Comparison of ENCODE assay signal across 32 cellular contexts in the genomic region with DNA sequence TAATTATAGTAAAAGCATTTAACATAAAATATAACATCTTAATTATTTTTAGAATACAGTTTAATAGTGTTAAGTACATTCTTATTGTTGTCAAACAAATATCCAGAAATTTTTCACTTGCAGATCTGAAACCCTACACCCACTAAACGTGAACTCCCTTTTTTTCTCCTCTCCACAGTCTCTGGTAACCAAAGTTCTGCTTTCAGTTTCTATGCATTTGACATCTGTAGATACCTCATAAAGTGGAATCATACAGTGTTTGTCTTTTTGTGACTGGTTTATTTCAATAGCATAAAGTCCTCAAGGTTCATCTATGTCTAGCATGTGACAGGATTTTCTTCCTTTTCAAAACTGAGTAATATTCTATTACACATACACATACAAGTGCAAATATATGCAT.
"Had no signal": no experiment of that assay in that cellular context is flagged by ENCODE, and none has a peak within 500 bp of the region (broad histone marks: within the 10 kb centered on the region; RNA-seq: fewer than 3 reads in every experiment).

No MANE protein-coding gene starts in this region.

- H3K9ac ChIP-seq: neural progenitor cell, parathyroid adenoma had no signal

- H3K4me2 ChIP-seq: neural progenitor cell had no signal

- ATAC-seq: body of pancreas, left lung, lower lobe of right lung, natural killer cell, psoas muscle, upper lobe of right lung had no signal

- H2AFZ ChIP-seq: neural progenitor cell, parathyroid adenoma had no signal

- H3K27me3 Mint-ChIP-seq: activated naive CD8-positive, alpha-beta T cell treated with anti-CD3 and anti-CD28 coated beads for 36 hours had no signal

- H3K79me2 ChIP-seq: parathyroid adenoma had no signal

- H3K4me1 Mint-ChIP-seq: activated naive CD8-positive, alpha-beta T cell treated with anti-CD3 and anti-CD28 coated beads for 36 hours; natural killer cell; neural progenitor cell had no signal

- DNase-seq: activated CD4-positive, alpha-beta T cell treated with anti-CD3 and anti-CD28 coated beads for 4 hours; activated CD4-positive, alpha-beta T cell treated with anti-CD3 and anti-CD28 coated beads, Interleukin-2, amount 50 U/mL, for 4 hours; activated CD4-positive, CD25-positive, alpha-beta regulatory T cell; activated CD8-positive, alpha-beta memory T cell treated with anti-CD3 and anti-CD28 coated beads, Interleukin-2, amount 50 U/mL, for 4 hours; activated effector memory CD4-positive, alpha-beta T cell treated with anti-CD3 and anti-CD28 coated beads, Interleukin-2, amount 50 U/mL, for 16 hours; activated naive CD4-positive, alpha-beta T cell treated with anti-CD3 and anti-CD28 coated beads for 36 hours; activated naive CD8-positive, alpha-beta T cell treated with anti-CD3 and anti-CD28 coated beads for 36 hours; activated T-cell treated with anti-CD3 and anti-CD28 coated beads, Interleukin-2, amount 50 U/mL, for 1 hour; adrenal gland; aorta; body of pancreas; dermis blood vessel endothelial cell; effector CD4-positive, alpha-beta T cell; esophagus squamous epithelium; foreskin melanocyte; kidney glomerular epithelial cell; left lung; lower lobe of right lung; mesenchymal stem cell; natural killer cell; occipital lobe; psoas muscle; sigmoid colon; small intestine; stimulated activated CD4-positive, alpha-beta T cell treated with anti-CD3 and anti-CD28 coated beads, Interleukin-2, amount 100 ng/mL, for 24 hours; stimulated activated naive CD4-positive, alpha-beta T cell; tibial artery; upper lobe of right lung had no signal

- H3K4me1 ChIP-seq: adrenal gland, body of pancreas, esophagus squamous epithelium, left lung, lower lobe of right lung, neural progenitor cell, parathyroid adenoma, psoas muscle, sigmoid colon, suprapubic skin, tibial artery, upper lobe of right lung had no signal

- H3K27ac Mint-ChIP-seq: activated naive CD4-positive, alpha-beta T cell treated with anti-CD3 and anti-CD28 coated beads for 36 hours; activated naive CD8-positive, alpha-beta T cell treated with anti-CD3 and anti-CD28 coated beads for 36 hours; activated T-helper 1 cell treated with anti-CD3 and anti-CD28 coated beads, Interleukin-12 subunit alpha, Interleukin-12 subunit beta, Interleukin-2, Interleukin-4 antibody, amounts not matched to agents 30 ng/mL and 10 ng/mL and 1 ng/mL, durations not matched to agents 14 hours and 24 hours and 36 hours; natural killer cell; neural progenitor cell had no signal

- H3K36me3 ChIP-seq: adrenal gland, esophagus squamous epithelium, left lung, lower lobe of right lung, neural progenitor cell, sigmoid colon, suprapubic skin, tibial artery, upper lobe of right lung had no signal

- H3K36me3 Mint-ChIP-seq: activated naive CD8-positive, alpha-beta T cell treated with anti-CD3 and anti-CD28 coated beads for 36 hours; natural killer cell; neural progenitor cell had no signal

- H3K9me3 ChIP-seq: adrenal gland, body of pancreas, lower lobe of right lung, upper lobe of right lung had no signal

- H3K4me3 Mint-ChIP-seq: activated naive CD4-positive, alpha-beta T cell treated with anti-CD3 and anti-CD28 coated beads for 36 hours; activated naive CD8-positive, alpha-beta T cell treated with anti-CD3 and anti-CD28 coated beads for 36 hours; activated T-helper 1 cell treated with anti-CD3 and anti-CD28 coated beads, Interleukin-12 subunit alpha, Interleukin-12 subunit beta, Interleukin-2, Interleukin-4 antibody, amounts not matched to agents 30 ng/mL and 10 ng/mL and 1 ng/mL, durations not matched to agents 14 hours and 24 hours and 36 hours; natural killer cell; neural progenitor cell had no signal

- H3K4me3 ChIP-seq: adrenal gland, body of pancreas, esophagus squamous epithelium, left lung, lower lobe of right lung, neural progenitor cell, psoas muscle, sigmoid colon, suprapubic skin, tibial artery, upper lobe of right lung had no signal

- H3K9me3 Mint-ChIP-seq: natural killer cell had no signal

- H3K27me3 ChIP-seq: adrenal gland, body of pancreas, esophagus squamous epithelium, left lung, neural progenitor cell, sigmoid colon, suprapubic skin, tibial artery, upper lobe of right lung had no signal

- H3K27ac ChIP-seq: adrenal gland, body of pancreas, esophagus squamous epithelium, left lung, lower lobe of right lung, neural progenitor cell, parathyroid adenoma, psoas muscle, sigmoid colon, suprapubic skin, tibial artery, upper lobe of right lung had no signal
